Comparison of ENCODE assay signal across 8 cellular contexts in the genomic region with DNA sequence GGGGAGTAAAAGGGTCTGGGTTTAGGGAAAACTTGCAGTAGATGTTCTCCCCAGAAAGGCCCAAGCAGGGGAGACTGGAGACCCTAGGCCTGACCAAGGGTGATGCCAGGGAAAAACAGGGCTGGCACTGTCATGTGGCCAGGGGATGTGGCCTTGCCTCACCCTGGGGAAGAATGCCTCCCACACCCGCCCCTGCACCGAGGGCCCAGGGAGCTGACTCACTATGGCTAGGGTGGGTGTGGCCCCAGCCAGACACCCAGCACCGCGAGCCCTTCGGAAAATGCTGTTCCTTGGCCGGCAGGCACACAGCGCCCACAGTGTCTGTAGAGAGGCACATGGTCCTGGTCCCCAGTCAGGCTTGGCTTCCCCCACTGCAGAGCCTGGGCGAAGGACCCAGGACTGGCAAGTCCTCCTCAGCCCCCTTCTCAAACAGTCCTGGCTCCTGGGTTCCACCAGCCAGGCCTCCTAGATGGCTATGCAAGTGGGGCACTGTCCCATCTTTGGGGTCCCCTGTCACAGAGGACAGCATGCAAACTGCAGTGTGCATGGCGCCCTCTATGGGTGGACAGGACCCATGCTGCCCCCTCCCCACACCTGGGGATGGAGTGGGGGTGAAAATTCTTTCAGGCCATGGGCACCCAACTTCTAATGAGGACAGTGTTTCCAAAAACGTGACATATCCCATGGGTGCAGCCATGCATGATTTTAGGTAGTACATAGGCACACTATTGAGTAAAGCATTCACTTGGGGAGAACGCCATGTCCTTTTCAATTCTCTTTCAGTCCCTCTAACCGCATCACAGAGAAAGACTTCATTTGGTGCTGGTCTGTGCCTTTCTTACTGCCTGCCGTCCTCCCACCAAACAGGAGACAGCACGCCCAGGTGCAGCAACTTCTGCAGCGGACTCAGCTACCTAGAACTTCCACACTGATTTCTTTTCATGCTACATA. TPM values are rescaled to one million over a fixed set of nuclear protein-coding genes. Genes with fewer than 3 reads are reported as not detected.
DNase-seq lines count a peak whose midpoint lies in the region; ATAC-seq and TF ChIP-seq lines count a peak whose summit lies in the region.

No MANE protein-coding gene starts in this region.

- H3K36me3 ChIP-seq in ACC112 (ENCODE audit: insufficient read depth, low read length) (no peaks in the 10 kb centered on the region), SJSA1 (no peaks in the 10 kb centered on the region)

- H3K4me1 ChIP-seq in ACC112 (ENCODE audit: control insufficient read depth, insufficient read depth, low read length, unreplicated experiment), result peaks cover 13% of the 10 kb centered on the region
- H3K4me1 ChIP-seq in SJSA1 (replicated peaks), result peaks cover 13% of the 10 kb centered on the region

- H3K27me3 ChIP-seq in ACC112 (ENCODE audit: insufficient read depth, low read length) (no peaks in the 10 kb centered on the region), SJSA1 (replicated peaks) (no peaks in the 10 kb centered on the region)

- H3K27ac ChIP-seq in ACC112 (ENCODE audit: low read depth, low read length) (peak overlapping the region; percentile 50; the same call in 1 of the 2 replicates), SJSA1 (peak overlapping the region; percentile 76)

- peak overlapping the region; percentile 67 for H2AFZ ChIP-seq in ACC112 (ENCODE audit: low read length, unreplicated experiment)

- TF ChIP-seq CTCF in GM12874 (IDR thresholded peaks at IDR 0.05; ENCODE audit: insufficient read depth, low read depth, low read length), result peak; percentile 74
- TF ChIP-seq CTCF in fibroblast of the aortic adventitia (IDR thresholded peaks at IDR 0.05; ENCODE audit: insufficient read depth, low read length), result no peak

- peak; percentile 76 to 88 for DNase-seq in SJSA1 (ENCODE audit: low read depth in 1 of 2, low spot score in 2 of 2)
- DNase-seq in fibroblast of the aortic adventitia (ENCODE audit: low read depth), result peak; percentile 22
- DNase-seq in stimulated activated CD8-positive, alpha-beta memory T cell treated with anti-CD3 and anti-CD28 coated beads, Interleukin-4, amount 100 ng/mL, for 48 hours, result peak; percentile 61
- no peak for DNase-seq in SIG-M5 treated with dmso at 0.1 percent for 504 hours (lab: John Stamatoyannopoulos, UW; ENCODE audit: unreplicated experiment)
- no peak for DNase-seq in NCI-H524 treated with DMSO at 0.1 percent for 48 hours (lab: John Stamatoyannopoulos, UW)

- H3K4me3 ChIP-seq in ACC112 (ENCODE audit: low read depth, low read length), result no peak overlapping the region
- H3K4me3 ChIP-seq in SJSA1, result no peak overlapping the region
- no peak overlapping the region for H3K4me3 ChIP-seq in fibroblast of the aortic adventitia (ENCODE audit: low read depth, low read length)

- H3K79me2 ChIP-seq in ACC112 (ENCODE audit: control insufficient read depth, insufficient read depth, low read length, unreplicated experiment), result no peaks in the 10 kb centered on the region

- H3K9me3 ChIP-seq in SJSA1 (replicated peaks), result no peaks in the 10 kb centered on the region

- no peak for ATAC-seq in GM21529 (IDR thresholded peaks at IDR 0.05; ENCODE audit: unreplicated experiment)

RNA-seq across cellular contexts. Expression of a gene that starts 15.2 kb away (rescaled TPM):
- 0.11 TPM in 1 of 2 replicates, not detected in the other for total RNA-seq in SJSA1 (2014; rRNA removed; shearing (Covaris generic))
- total RNA-seq in fibroblast of the aortic adventitia (ENCODE audit: low replicate concordance), result 0.09 TPM in 1 of 2 replicates, not detected in the other

Comparison
In these comparisons a context has a peak if more than half of its experiments do, and no peak if none do; other contexts are left out.
1. DNase-seq: peak in SJSA1 (2 of 2), fibroblast of the aortic adventitia (single experiment) and stimulated activated CD8-positive, alpha-beta memory T cell treated with anti-CD3 and anti-CD28 coated beads, Interleukin-4, amount 100 ng/mL, for 48 hours (single experiment); none in SIG-M5 treated with dmso at 0.1 percent for 504 hours (single experiment) and NCI-H524 treated with DMSO at 0.1 percent for 48 hours (single experiment).